Comparison of ENCODE assay signal across 24 cellular contexts in the genomic region with DNA sequence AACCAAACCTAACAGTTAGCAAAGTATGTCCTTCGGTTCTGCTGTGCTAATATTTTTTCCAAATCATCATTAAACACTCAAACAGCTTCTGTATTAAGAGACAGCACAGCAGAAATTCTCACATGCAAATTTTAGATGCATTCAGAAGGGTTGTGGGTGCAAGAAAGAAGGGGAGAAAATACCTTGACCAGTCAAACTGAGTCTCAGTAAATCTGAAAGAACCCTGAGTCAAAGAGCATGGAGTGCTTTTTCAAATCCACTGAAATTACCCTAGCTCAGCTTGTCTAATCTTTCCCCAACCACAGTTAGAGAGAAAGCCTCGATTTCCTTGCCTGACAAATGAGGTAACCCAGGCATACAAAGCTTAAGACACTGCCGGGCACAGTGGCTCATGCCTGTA.
"Had no signal": no experiment of that assay in that cellular context is flagged by ENCODE, and none has a peak within 500 bp of the region (broad histone marks: within the 10 kb centered on the region; RNA-seq: fewer than 3 reads in every experiment).

No MANE protein-coding gene starts in this region.

- H3K36me3 Mint-ChIP-seq: natural killer cell treated with Interleukin-12 subunit alpha and Interleukin-12 subunit beta and Interleukin-15 and Interleukin-18, amount 100 ng/mL, for 72 hours had no signal

- H3K27ac ChIP-seq: adrenal gland, gastroesophageal sphincter, hepatocyte, left ventricle myocardium inferior, right atrium auricular region had no signal

- H3K27ac Mint-ChIP-seq: activated CD8-positive, alpha-beta T cell treated with anti-CD3 and anti-CD28 coated beads for 36 hours; activated naive CD4-positive, alpha-beta T cell treated with anti-CD3 and anti-CD28 coated beads for 36 hours; activated naive CD8-positive, alpha-beta T cell treated with anti-CD3 and anti-CD28 coated beads for 36 hours; natural killer cell treated with Interleukin-12 subunit alpha and Interleukin-12 subunit beta and Interleukin-15 and Interleukin-18, amount 100 ng/mL, for 72 hours; stimulated activated memory B cell treated with anti-CD40 and anti-IgM and Interleukin-4, amounts not matched to agents 10 μg/mL and 1 μg/mL and 100 μg/mL, for 72 hours had no signal

- H3K4me3 Mint-ChIP-seq: activated CD8-positive, alpha-beta T cell treated with anti-CD3 and anti-CD28 coated beads for 36 hours; activated naive CD4-positive, alpha-beta T cell treated with anti-CD3 and anti-CD28 coated beads for 36 hours; activated naive CD8-positive, alpha-beta T cell treated with anti-CD3 and anti-CD28 coated beads for 36 hours; natural killer cell treated with Interleukin-12 subunit alpha and Interleukin-12 subunit beta and Interleukin-15 and Interleukin-18, amount 100 ng/mL, for 72 hours; stimulated activated memory B cell treated with anti-CD40 and anti-IgM and Interleukin-4, amounts not matched to agents 10 μg/mL and 1 μg/mL and 100 μg/mL, for 72 hours had no signal

- H3K9me3 Mint-ChIP-seq: activated CD8-positive, alpha-beta T cell treated with anti-CD3 and anti-CD28 coated beads for 36 hours; activated naive CD4-positive, alpha-beta T cell treated with anti-CD3 and anti-CD28 coated beads for 36 hours; activated naive CD8-positive, alpha-beta T cell treated with anti-CD3 and anti-CD28 coated beads for 36 hours; stimulated activated memory B cell treated with anti-CD40 and anti-IgM and Interleukin-4, amounts not matched to agents 10 μg/mL and 1 μg/mL and 100 μg/mL, for 72 hours had no signal

- H3K36me3 ChIP-seq: adrenal gland, gastroesophageal sphincter, left ventricle myocardium inferior, right atrium auricular region, tibial nerve had no signal

- DNase-seq: activated CD4-positive, alpha-beta T cell treated with anti-CD3 and anti-CD28 coated beads, Interleukin-2, amount 50 U/mL, for 1 hour; activated CD4-positive, CD25-positive, alpha-beta regulatory T cell treated with anti-CD3 and anti-CD28 coated beads, Interleukin-2, amount 50 U/mL, for 72 hours; activated CD8-positive, alpha-beta T cell treated with anti-CD3 and anti-CD28 coated beads for 36 hours; activated effector memory CD4-positive, alpha-beta T cell treated with anti-CD3 and anti-CD28 coated beads, Interleukin-2, amount 50 U/mL, for 16 hours; activated naive CD4-positive, alpha-beta T cell treated with anti-CD3 and anti-CD28 coated beads for 36 hours; activated naive CD8-positive, alpha-beta T cell treated with anti-CD3 and anti-CD28 coated beads for 36 hours; adrenal gland; caudate nucleus; cortex of kidney; islet precursor cell; left ventricle myocardium inferior; mucosa of descending colon; stimulated activated CD4-positive, alpha-beta T cell treated with anti-CD3 and anti-CD28 coated beads, Interleukin-1b, Interleukin-23, amount 100 ng/mL, for 48 hours; stimulated activated CD4-positive, alpha-beta T cell treated with anti-CD3 and anti-CD28 coated beads, Interleukin-4, amount 100 ng/mL, for 4 hours; stimulated activated CD8-positive, alpha-beta memory T cell treated with anti-CD3 and anti-CD28 coated beads, Interleukin-4, amount 100 ng/mL, for 48 hours; T1000 had no signal

- ATAC-seq: activated CD8-positive, alpha-beta T cell treated with anti-CD3 and anti-CD28 coated beads for 36 hours; gastroesophageal sphincter; mucosa of descending colon; natural killer cell treated with Interleukin-12 subunit alpha and Interleukin-12 subunit beta and Interleukin-15 and Interleukin-18, amount 100 ng/mL, for 72 hours; stimulated activated memory B cell treated with anti-CD40 and anti-IgM and Interleukin-4, amounts not matched to agents 10 μg/mL and 1 μg/mL and 100 μg/mL, for 72 hours had no signal

- H3K9me3 ChIP-seq: adrenal gland, gastroesophageal sphincter, left ventricle myocardium inferior, mucosa of descending colon, right atrium auricular region, tibial nerve had no signal

- H3K27me3 Mint-ChIP-seq: activated CD8-positive, alpha-beta T cell treated with anti-CD3 and anti-CD28 coated beads for 36 hours; activated naive CD8-positive, alpha-beta T cell treated with anti-CD3 and anti-CD28 coated beads for 36 hours; stimulated activated memory B cell treated with anti-CD40 and anti-IgM and Interleukin-4, amounts not matched to agents 10 μg/mL and 1 μg/mL and 100 μg/mL, for 72 hours had no signal

- H3K4me1 Mint-ChIP-seq: stimulated activated memory B cell treated with anti-CD40 and anti-IgM and Interleukin-4, amounts not matched to agents 10 μg/mL and 1 μg/mL and 100 μg/mL, for 72 hours had no signal

- H3K27me3 ChIP-seq: adrenal gland, gastroesophageal sphincter, hepatocyte, right atrium auricular region, tibial nerve had no signal

- H3K4me3 ChIP-seq: adrenal gland, gastroesophageal sphincter, hepatocyte, left ventricle myocardium inferior, lung, mucosa of descending colon, right atrium auricular region, smooth muscle cell, tibial nerve had no signal

- H3K4me1 ChIP-seq: adrenal gland, gastroesophageal sphincter had no signal
